In genomic region chr4:109218288-109218687, GRCh38 we compare ENCODE assay signal across 27 cellular contexts.
"Had no signal": no experiment of that assay in that cellular context is flagged by ENCODE, and none has a peak within 500 bp of the region (broad histone marks: within the 10 kb centered on the region; RNA-seq: fewer than 3 reads in every experiment).

No MANE protein-coding gene starts in this region.

- H3K79me2 ChIP-seq: hepatocyte had no signal

- H3K4me2 ChIP-seq: hepatocyte had no signal

- H3K4me3 ChIP-seq: colonic mucosa, esophagus squamous epithelium, gastroesophageal sphincter, heart left ventricle, hepatocyte, left ventricle myocardium inferior, lower lobe of right lung had no signal

- H3K36me3 ChIP-seq: colonic mucosa, esophagus squamous epithelium, gastroesophageal sphincter, heart left ventricle, left ventricle myocardium inferior, lower lobe of right lung had no signal

- FAIRE-seq: endometrium, frontal cortex, kidney had no signal

- ATAC-seq: effector memory CD8-positive, alpha-beta T cell; esophagus mucosa; gastroesophageal sphincter; heart left ventricle; left colon; left lobe of liver; lower lobe of right lung; naive thymus-derived CD4-positive, alpha-beta T cell; natural killer cell had no signal

- H2AFZ ChIP-seq: hepatocyte had no signal

- H3K27ac ChIP-seq: colonic mucosa, epithelial cell of prostate, esophagus squamous epithelium, gastroesophageal sphincter, heart left ventricle, hepatocyte, left ventricle myocardium inferior, lower lobe of right lung had no signal

- H3K9me3 ChIP-seq: colonic mucosa, esophagus squamous epithelium, gastroesophageal sphincter, heart left ventricle, left ventricle myocardium inferior, lower lobe of right lung had no signal

- DNase-seq: colonic mucosa; cortex of kidney; effector CD8-positive, alpha-beta T cell; effector memory CD8-positive, alpha-beta T cell; endodermal cell; erythroblast; esophagus squamous epithelium; foreskin fibroblast; heart left ventricle; hypothalamus; immature natural killer cell; islet precursor cell; kidney; kidney glomerular epithelial cell; left colon; left ventricle myocardium inferior; lower lobe of right lung; mesenchymal stem cell; naive thymus-derived CD4-positive, alpha-beta T cell; natural killer cell had no signal

- H3K4me1 ChIP-seq: colonic mucosa, left ventricle myocardium inferior, lower lobe of right lung had no signal

- H3K27me3 ChIP-seq: colonic mucosa, esophagus squamous epithelium, gastroesophageal sphincter, heart left ventricle, hepatocyte had no signal
